In the genomic region with DNA sequence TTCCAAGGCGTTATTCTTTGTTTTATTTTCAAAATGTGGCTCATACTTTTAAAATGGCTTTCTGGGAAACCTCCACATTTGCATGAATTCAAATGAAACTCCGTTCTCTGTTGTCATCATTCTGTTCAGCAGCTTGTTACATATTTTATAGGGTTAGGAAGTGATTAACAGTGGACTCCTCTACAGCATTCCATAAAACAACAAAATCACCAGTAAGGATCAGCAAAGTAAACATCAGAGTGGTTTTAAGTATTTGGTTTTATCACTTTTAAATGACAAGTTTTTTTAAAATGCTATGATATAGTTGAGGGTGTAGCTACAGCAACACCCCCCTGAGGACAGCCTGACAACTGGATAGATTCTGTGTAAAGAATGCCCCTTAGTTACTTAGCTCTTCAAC, we compare ENCODE assay signal across 21 cellular contexts.
"Had no signal": no experiment of that assay in that cellular context is flagged by ENCODE, and none has a peak within 500 bp of the region (broad histone marks: within the 10 kb centered on the region; RNA-seq: fewer than 3 reads in every experiment).

No MANE protein-coding gene starts in this region.

- DNase-seq: IMR-90, Karpas-422, KG1, MM.1S, NCI-H1105, NCI-H1436 treated with DMSO at 0.1 percent for 48 hours, NCI-H1694, NCI-H187 treated with DMSO at 0.1 percent for 48 hours, NCI-H2029 treated with DMSO at 0.1 percent for 48 hours, NCI-H2171 treated with DMSO at 0.1 percent for 48 hours, NCI-H345, NCI-H446 treated with DMSO at 0.1 percent for 48 hours, NCI-H510A treated with DMSO at 0.1 percent for 48 hours, NCI-H69, NCI-H774, PC-9, Peyer's patch, SHP77 treated with DMSO at 0.1 percent for 48 hours, SJCRH30 had no signal

- H3K9me3 ChIP-seq: Peyer's patch, SJCRH30 had no signal

- H2AFZ ChIP-seq: PC-9 had no signal

- ATAC-seq: HepG2, Right ventricle myocardium inferior had no signal

- H3K27ac ChIP-seq: PC-9, Peyer's patch, SJCRH30 had no signal

- H3K4me1 ChIP-seq: Peyer's patch had no signal

- H3K36me3 ChIP-seq: Peyer's patch, SJCRH30 had no signal

- H3K4me3 ChIP-seq: PC-9, Peyer's patch, SJCRH30 had no signal

- H3K4me2 ChIP-seq: PC-9 had no signal

- H3K27me3 ChIP-seq: Peyer's patch, SJCRH30 had no signal
